ENCODE assay signal across 6 cellular contexts in genomic region chr7:101154693-101155102, GRCh38. TPM values are rescaled to one million over a fixed set of nuclear protein-coding genes. Genes with fewer than 3 reads are reported as not detected.
DNase-seq lines count a peak whose midpoint lies in the region; ATAC-seq, FAIRE-seq and TF ChIP-seq lines count a peak whose summit lies in the region.

No MANE protein-coding gene starts in this region.

- POLR2A ChIA-PET in GM12878 (lab: Charles Lee) = interaction anchor here (0.5 to 2.0 kb wide), 5 partner anchors 11 to 290 kb away, joined by 3 to 8 read pairs (median 4); no protein-coding TSS in a partner anchor

- H3K79me2 ChIP-seq in GM12878 (ENCODE audit: control insufficient read depth, insufficient read depth, low read length) = peaks cover 9% of the 10 kb centered on the region

- no peaks in the 10 kb centered on the region for H3K9me3 ChIP-seq in GM12878 (replicated peaks; ENCODE audit: control insufficient read depth, insufficient read depth, low read length)

- peak overlapping the region; percentile 53 for H2AFZ ChIP-seq in GM12878 (ENCODE audit: control insufficient read depth, low read depth, low read length)

- TF ChIP-seq RAD21 in GM12878 (IDR thresholded peaks at IDR 0.05; ENCODE audit: insufficient read depth, low read depth, low read length) = no peak

- peak overlapping the region; percentile 72 to 90 (median 90) for H3K4me3 Mint-ChIP-seq in nephron

- no peak for TF ChIP-seq POLR2A in GM12878 (IDR thresholded peaks at IDR 0.05; ENCODE audit: low read depth, low read length)

- RAD21 ChIA-PET in GM12878 (lab: Charles Lee; ENCODE audit: unreplicated experiment) = interaction anchor here (0.6 to 3.8 kb wide), 4 partner anchors 11 to 460 kb away, joined by 3 to 18 read pairs (median 4); no protein-coding TSS in a partner anchor

- peak; percentile 6 for ATAC-seq in HG02678 (IDR thresholded peaks at IDR 0.05; ENCODE audit: unreplicated experiment)
- peak; percentile 66 for ATAC-seq in GM12878

- SMC1A ChIA-PET in GM12878 (lab: Charles Lee; ENCODE audit: uncharacterized antibody, unreplicated experiment) = interaction anchor here (1.0 kb wide), 1 partner anchor 11 kb away, joined by 3 read pairs; no protein-coding TSS in a partner anchor

- H3K36me3 ChIP-seq in GM12878 (ENCODE audit: control insufficient read depth in 2 of 2, insufficient read depth in 2 of 2, low read length in 1 of 2) = peaks cover 4 to 5% of the 10 kb centered on the region in 2 experiments; a peak in 3 of 4 replicates

- CTCF ChIA-PET in GM12878 (lab: Yijun Ruan, JAX) = interaction anchor here (1.1 to 7.8 kb wide), 4 partner anchors 11 to 37 kb away, joined by 3 to 112 read pairs (median 8); partner anchors contain the start of gene VGF

- no peaks in the 10 kb centered on the region for H4K20me1 ChIP-seq in GM12878 (ENCODE audit: control insufficient read depth, insufficient read depth)

- H3K4me3 ChIP-seq in GM12878 = peak overlapping the region; percentile 85

- TF ChIP-seq CTCF in GM12878 (IDR thresholded peaks at IDR 0.05 in 2 of 3, conservative IDR thresholded peaks at IDR 0.05 in 1 of 3; ENCODE audit: control insufficient read depth in 2 of 3, extremely low read depth in 1 of 3, insufficient read depth in 1 of 3, low read depth in 3 of 3, low read length in 3 of 3) (no peak), nephron (IDR thresholded peaks at IDR 0.05; ENCODE audit: unreplicated experiment in 3 of 3) (no peak)

- in situ Hi-C loops in ACHN (cut with HindIII; ENCODE audit: low pct_ligation_motif_present, low pct_unique_long_range_greater_than_20kb, low sequenced_read_pairs) (no loop called here), GM12878 (cut with MboI) (no loop called here)

- H3K27ac ChIP-seq in GM12878 (ENCODE audit: control insufficient read depth, insufficient read depth) = peak overlapping the region; percentile 65

- no peak for FAIRE-seq in GM12878 (lab: Jason Lieb, UNC)

- peaks cover 5% of the 10 kb centered on the region for H3K36me3 Mint-ChIP-seq in nephron (ENCODE audit: low read depth)

- H3K27me3 ChIP-seq in GM12878 (replicated peaks in 1 of 2; ENCODE audit: control insufficient read depth in 2 of 2, insufficient read depth in 2 of 2, low read length in 1 of 2) = no peaks in the 10 kb centered on the region

- peak overlapping the region; percentile 79 for H3K4me2 ChIP-seq in GM12878 (ENCODE audit: control insufficient read depth, insufficient read depth)

- peak; percentile 48 for DNase-seq in ACHN
- DNase-seq in GM12878 (ENCODE audit: low read depth, low spot score) = no peak
- no peak for DNase-seq in NCI-H1092 treated with DMSO at 0.1 percent for 48 hours (lab: John Stamatoyannopoulos, UW)
- no peak for DNase-seq in ureter (ENCODE audit: low spot score)

- H3K4me1 ChIP-seq in GM12878 (ENCODE audit: control insufficient read depth, insufficient read depth, low read length) = peaks cover 3% of the 10 kb centered on the region; the same call in 1 of the 2 replicates

- H3K9me3 Mint-ChIP-seq in nephron = no peaks in the 10 kb centered on the region

- H3K9ac ChIP-seq in GM12878 (ENCODE audit: control insufficient read depth, insufficient read depth, low read length) = peak overlapping the region; percentile 82

- WGBS in GM12878 (ENCODE audit: insufficient coverage, insufficient replicate concordance, low lambda C conversion rate, missing lambda C conversion rate) = 2% methylated on average over 22 of the region's 34 CpGs

- H3K4me1 Mint-ChIP-seq in nephron = peaks cover 4% of the 10 kb centered on the region

- no peak for TF ChIP-seq EP300 in GM12878 (IDR thresholded peaks at IDR 0.05; ENCODE audit: borderline replicate concordance in 1 of 2, control insufficient read depth in 1 of 2, low read depth in 2 of 2, low read length in 2 of 2)

- H3K27ac Mint-ChIP-seq in nephron = peak overlapping the region in 1 of 3 experiments; percentile 62

- peaks cover 15% of the 10 kb centered on the region for H3K27me3 Mint-ChIP-seq in nephron (ENCODE audit: low read depth)

- intact Hi-C loops in GM12878 (cut with micrococcal nuclease; ENCODE audit: unreplicated experiment) = no loop called here

- BruUV-seq in GM12878 (replicated peaks; lab: Mats Ljungman, UMichigan) = no TSS peak

RNA-seq across cellular contexts. Expression of gene AP1S1, which starts 0.4 kb away (rescaled TPM):
- total RNA-seq in GM12878 (2013; cell fraction: nucleolus; rRNA removed) = 10.0 and 11.2 TPM in 2 replicates
- total RNA-seq in GM12878 (2014; rRNA removed) (89.4 and 103 TPM in 2 replicates), GM12878 (2014; rRNA removed; fragmentation: Illumina TruSeq; extraction: Trizol) (48.6 and 48.9 TPM in 2 replicates), GM12878 (2021) (58.5 and 63.5 TPM in 2 replicates), ureter (50.5 TPM)
- polyA plus RNA-seq in GM12878 (2011; ENCODE audit: low read depth) = 53.1 TPM
- polyA plus RNA-seq in GM12878 (2011; rRNA removed) (103 and 121 TPM in 2 replicates), GM12878 (2014; fragmentation: Illumina TruSeq; extraction: Trizol) (59.2 and 61.3 TPM in 2 replicates), GM12878 (2014; fragmentation: Nextera tagmentation; extraction: Ambion mirVana) (1 to 10 TPM; 2.5 to 7.9 TPM), GM12878 (2014; rRNA removed) (101 and 115 TPM in 2 replicates), GM12878 (2016; fragmentation: Nextera tagmentation; extraction: Ambion mirVana) (10 to 100 TPM; 26.3 to 30.7 TPM)
- polyA plus RNA-seq in GM12878 (2011; cell fraction: cytosol; rRNA removed) = 132 and 133 TPM in 2 replicates
- polyA plus RNA-seq in GM12878 (2011; cell fraction: nucleus; rRNA removed) = 70.1 and 95.2 TPM in 2 replicates
- polyA plus RNA-seq in GM12878 (2012) = 63.7 and 83.5 TPM in 2 replicates
- 59.1 and 71.1 TPM in 2 replicates for polyA minus RNA-seq in GM12878 (2011; rRNA and poly(A)+ RNA removed)
- 18.3 and 22.6 TPM in 2 replicates for polyA minus RNA-seq in GM12878 (2011; cell fraction: cytosol; rRNA and poly(A)+ RNA removed)
- polyA minus RNA-seq in GM12878 (2011; cell fraction: nucleus; rRNA and poly(A)+ RNA removed) = 7.1 and 7.4 TPM in 2 replicates

RNA-seq across cellular contexts. Expression of gene VGF, which starts 10.7 kb away (rescaled TPM):
- total RNA-seq in GM12878 (2013; cell fraction: nucleolus; rRNA removed) = 0.19 TPM in 1 of 2 replicates, not detected in the other
- total RNA-seq in GM12878 (2014; rRNA removed) (0.11 TPM in 1 of 2 replicates, not detected in the other), GM12878 (2014; rRNA removed; fragmentation: Illumina TruSeq; extraction: Trizol) (0.09 TPM in 1 of 2 replicates, not detected in the other), GM12878 (2021) (0.11 and 0.23 TPM in 2 replicates), ureter (not detected)
- not detected for polyA plus RNA-seq in GM12878 (2011; ENCODE audit: low read depth)
- polyA plus RNA-seq in GM12878 (2011; rRNA removed) (not detected in 2 replicates), GM12878 (2014; fragmentation: Illumina TruSeq; extraction: Trizol) (not detected in 2 replicates), GM12878 (2014; fragmentation: Nextera tagmentation; extraction: Ambion mirVana) (not detected), GM12878 (2014; rRNA removed) (0.20 TPM in 1 of 2 replicates, not detected in the other), GM12878 (2016; fragmentation: Nextera tagmentation; extraction: Ambion mirVana) (under 1 TPM; 0.09 to 0.25 TPM)
- polyA plus RNA-seq in GM12878 (2011; cell fraction: cytosol; rRNA removed) = 0.03 TPM in 1 of 2 replicates, not detected in the other
- polyA plus RNA-seq in GM12878 (2011; cell fraction: nucleus; rRNA removed) = 0.10 and 0.16 TPM in 2 replicates
- 0.05 and 0.08 TPM in 2 replicates for polyA plus RNA-seq in GM12878 (2012)
- not detected in 2 replicates for polyA minus RNA-seq in GM12878 (2011; rRNA and poly(A)+ RNA removed)
- not detected in 2 replicates for polyA minus RNA-seq in GM12878 (2011; cell fraction: cytosol; rRNA and poly(A)+ RNA removed)
- polyA minus RNA-seq in GM12878 (2011; cell fraction: nucleus; rRNA and poly(A)+ RNA removed) = not detected in 2 replicates

RNA-seq across cellular contexts. Expression of gene NAT16, which starts 25.4 kb away (rescaled TPM):
- not detected in 2 replicates for total RNA-seq in GM12878 (2013; cell fraction: nucleolus; rRNA removed)
- not detected in 2 replicates for total RNA-seq in GM12878 (2014; rRNA removed)
- total RNA-seq in GM12878 (2014; rRNA removed; fragmentation: Illumina TruSeq; extraction: Trizol) = not detected in 2 replicates
- not detected in 2 replicates for total RNA-seq in GM12878 (2021)
- not detected for polyA plus RNA-seq in GM12878 (2011; ENCODE audit: low read depth)
- not detected in 2 replicates for polyA plus RNA-seq in GM12878 (2011; rRNA removed)
- not detected in 2 replicates for polyA plus RNA-seq in GM12878 (2011; cell fraction: cytosol; rRNA removed)
- 0.07 TPM in 1 of 2 replicates, not detected in the other for polyA plus RNA-seq in GM12878 (2011; cell fraction: nucleus; rRNA removed)
- not detected in 2 replicates for polyA plus RNA-seq in GM12878 (2012)
- not detected in 2 replicates for polyA plus RNA-seq in GM12878 (2014; fragmentation: Illumina TruSeq; extraction: Trizol)
- polyA plus RNA-seq in GM12878 (2014; fragmentation: Nextera tagmentation; extraction: Ambion mirVana) = not detected
- polyA plus RNA-seq in GM12878 (2014; rRNA removed) = not detected in 2 replicates
- polyA plus RNA-seq in GM12878 (2016; fragmentation: Nextera tagmentation; extraction: Ambion mirVana) = not detected
- polyA minus RNA-seq in GM12878 (2011; rRNA and poly(A)+ RNA removed) = not detected in 2 replicates
- not detected in 2 replicates for polyA minus RNA-seq in GM12878 (2011; cell fraction: cytosol; rRNA and poly(A)+ RNA removed)
- polyA minus RNA-seq in GM12878 (2011; cell fraction: nucleus; rRNA and poly(A)+ RNA removed) = 0.10 TPM in 1 of 2 replicates, not detected in the other
- not detected for total RNA-seq in ureter

RNA-seq across cellular contexts. Expression of gene SERPINE1, which starts 27.8 kb away (rescaled TPM):
- total RNA-seq in GM12878 (2013; cell fraction: nucleolus; rRNA removed) = 1.3 and 1.4 TPM in 2 replicates
- total RNA-seq in GM12878 (2014; rRNA removed) (0.23 and 0.33 TPM in 2 replicates), GM12878 (2014; rRNA removed; fragmentation: Illumina TruSeq; extraction: Trizol) (0.14 and 0.27 TPM in 2 replicates), GM12878 (2021) (0.46 and 0.66 TPM in 2 replicates), ureter (4.3 TPM)
- 0.58 TPM for polyA plus RNA-seq in GM12878 (2011; ENCODE audit: low read depth)
- polyA plus RNA-seq in GM12878 (2011; rRNA removed) (1.5 and 2.4 TPM in 2 replicates), GM12878 (2014; fragmentation: Illumina TruSeq; extraction: Trizol) (0.25 and 0.41 TPM in 2 replicates), GM12878 (2014; fragmentation: Nextera tagmentation; extraction: Ambion mirVana) (under 1 TPM; 0.20 to 0.39 TPM), GM12878 (2014; rRNA removed) (0.52 and 0.58 TPM in 2 replicates), GM12878 (2016; fragmentation: Nextera tagmentation; extraction: Ambion mirVana) (under 1 TPM; 0.75 to 0.83 TPM)
- 3.1 and 3.2 TPM in 2 replicates for polyA plus RNA-seq in GM12878 (2011; cell fraction: cytosol; rRNA removed)
- 1.2 and 1.5 TPM in 2 replicates for polyA plus RNA-seq in GM12878 (2011; cell fraction: nucleus; rRNA removed)
- polyA plus RNA-seq in GM12878 (2012) = 0.93 and 0.94 TPM in 2 replicates
- polyA minus RNA-seq in GM12878 (2011; rRNA and poly(A)+ RNA removed) = 2.0 and 3.0 TPM in 2 replicates
- polyA minus RNA-seq in GM12878 (2011; cell fraction: cytosol; rRNA and poly(A)+ RNA removed) = 1.0 and 1.3 TPM in 2 replicates
- 0.48 TPM in 2 replicates for polyA minus RNA-seq in GM12878 (2011; cell fraction: nucleus; rRNA and poly(A)+ RNA removed)

RNA-seq across cellular contexts. Expression of gene MOGAT3, which starts 46.1 kb away (rescaled TPM):
- not detected in 2 replicates for total RNA-seq in GM12878 (2013; cell fraction: nucleolus; rRNA removed)
- total RNA-seq in GM12878 (2014; rRNA removed) (not detected in 2 replicates), GM12878 (2014; rRNA removed; fragmentation: Illumina TruSeq; extraction: Trizol) (not detected in 2 replicates), GM12878 (2021) (not detected in 2 replicates), ureter (not detected)
- polyA plus RNA-seq in GM12878 (2011; ENCODE audit: low read depth) = not detected
- polyA plus RNA-seq in GM12878 (2011; rRNA removed) (0.11 TPM in 1 of 2 replicates, not detected in the other), GM12878 (2014; fragmentation: Illumina TruSeq; extraction: Trizol) (not detected in 2 replicates), GM12878 (2014; fragmentation: Nextera tagmentation; extraction: Ambion mirVana) (not detected), GM12878 (2014; rRNA removed) (not detected in 2 replicates), GM12878 (2016; fragmentation: Nextera tagmentation; extraction: Ambion mirVana) (not detected)
- 0.03 TPM in 1 of 2 replicates, not detected in the other for polyA plus RNA-seq in GM12878 (2011; cell fraction: cytosol; rRNA removed)
- polyA plus RNA-seq in GM12878 (2011; cell fraction: nucleus; rRNA removed) = 0.04 and 0.10 TPM in 2 replicates
- not detected in 2 replicates for polyA plus RNA-seq in GM12878 (2012)
- polyA minus RNA-seq in GM12878 (2011; rRNA and poly(A)+ RNA removed) = not detected in 2 replicates
- not detected in 2 replicates for polyA minus RNA-seq in GM12878 (2011; cell fraction: cytosol; rRNA and poly(A)+ RNA removed)
- 0.48 TPM in 1 of 2 replicates, not detected in the other for polyA minus RNA-seq in GM12878 (2011; cell fraction: nucleus; rRNA and poly(A)+ RNA removed)
